In the genomic region with DNA sequence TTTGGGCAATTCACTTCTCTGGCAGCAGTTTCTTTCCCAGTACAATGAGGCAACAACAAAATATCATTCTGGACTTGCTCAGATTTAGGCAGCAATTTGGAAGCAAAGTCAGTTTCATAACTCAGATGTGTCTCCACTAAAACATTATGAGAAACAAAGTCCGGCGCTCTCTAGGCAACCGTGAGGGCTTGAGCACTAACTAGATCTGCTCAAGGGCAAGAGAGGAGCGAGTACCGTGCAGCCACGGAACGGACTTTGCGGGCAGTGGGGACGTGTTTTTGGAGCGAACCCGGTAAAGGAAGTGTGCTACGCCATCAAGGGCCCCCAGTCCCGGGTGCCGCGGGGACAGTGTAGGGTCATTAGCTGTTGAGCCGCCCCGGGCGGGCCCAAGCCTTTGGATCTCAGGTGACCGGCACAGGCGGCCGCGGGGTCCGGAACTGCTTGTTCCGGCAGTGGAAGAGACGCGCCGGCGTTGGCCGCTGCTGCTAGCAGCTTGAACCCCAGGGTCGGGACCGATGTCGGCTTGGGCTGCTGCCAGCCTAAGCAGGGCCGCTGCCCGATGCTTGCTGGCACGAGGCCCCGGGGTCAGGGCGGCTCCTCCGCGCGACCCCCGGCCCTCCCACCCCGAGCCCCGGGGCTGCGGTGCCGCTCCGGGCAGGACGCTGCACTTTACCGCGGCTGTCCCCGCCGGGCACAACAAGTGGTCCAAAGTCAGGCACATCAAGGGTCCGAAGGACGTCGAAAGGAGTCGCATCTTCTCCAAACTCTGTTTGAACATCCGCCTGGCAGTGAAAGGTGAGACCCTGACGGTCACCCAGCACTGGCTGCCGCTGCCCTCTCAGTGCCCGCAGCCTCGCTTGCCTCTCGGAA, we compare ENCODE assay signal across 8 cellular contexts. TPM values are rescaled to one million over a fixed set of nuclear protein-coding genes. Genes with fewer than 3 reads are reported as not detected.
A peak's percentile ranks its signal among the peaks of the same experiment; 100 is the strongest.
DNase-seq lines count a peak whose midpoint lies in the region; ATAC-seq, FAIRE-seq and TF ChIP-seq lines count a peak whose summit lies in the region.

A gene (plus strand): TSS at position 327 of the 870 bp plus-strand sequence. CDS start 189 bp downstream, at position 516.

- intact Hi-C loops in pancreas (cut with DNase I) (no loop called here), thyroid gland (cut with DNase I) (no loop called here)

- TF ChIP-seq POLR2A in thyroid gland (IDR thresholded peaks at IDR 0.05): peak in 1 of 2 donors; percentile 54

- H3K27me3 ChIP-seq in cardiac muscle cell: no peaks in the 10 kb centered on the region
- no peaks in the 10 kb centered on the region for H3K27me3 ChIP-seq in pancreas
- no peaks in the 10 kb centered on the region for H3K27me3 ChIP-seq in thyroid gland

- H3K27ac ChIP-seq in cardiac muscle cell (peak within 1 kb of the TSS; percentile 85), pancreas (peak within 1 kb of the TSS; percentile 61 to 74 (median 68)), thyroid gland (peak within 1 kb of the TSS; percentile 19 to 86 (median 77))

- ATAC-seq in HG02642 (IDR thresholded peaks at IDR 0.05; ENCODE audit: poor library complexity, unreplicated experiment) (peak; percentile 95), pancreas (peak; percentile 98 to 99 (median 99))
- peak; percentile 89 for ATAC-seq in activated naive CD8-positive, alpha-beta T cell treated with anti-CD3 and anti-CD28 coated beads, Interleukin-2, amount 10 ng/mL, durations not matched to agents 7 days and 5 days (ENCODE audit: low read depth)

- no peak for FAIRE-seq in pancreas (lab: Jason Lieb, UNC)

- peaks cover 4% of the 10 kb centered on the region for H3K36me3 Mint-ChIP-seq in activated naive CD8-positive, alpha-beta T cell treated with anti-CD3 and anti-CD28 coated beads, Interleukin-2, amount 10 ng/mL, durations not matched to agents 7 days and 5 days

- no peak for TF ChIP-seq CTCF in GM12864 (IDR thresholded peaks at IDR 0.05; ENCODE audit: low read depth, low read length, missing control alignments)
- TF ChIP-seq CTCF in cardiac muscle cell (IDR thresholded peaks at IDR 0.05; ENCODE audit: low read depth, low read length): no peak
- TF ChIP-seq CTCF in pancreas (IDR thresholded peaks at IDR 0.05): no peak
- peak in 1 of 6 experiments; percentile 12 for TF ChIP-seq CTCF in thyroid gland (IDR thresholded peaks at IDR 0.05)

- H3K4me1 Mint-ChIP-seq in activated naive CD8-positive, alpha-beta T cell treated with anti-CD3 and anti-CD28 coated beads, Interleukin-2, amount 10 ng/mL, durations not matched to agents 7 days and 5 days: peaks cover 26% of the 10 kb centered on the region

- H3K4me1 ChIP-seq in cardiac muscle cell (ENCODE audit: low read depth): peaks cover 12% of the 10 kb centered on the region
- H3K4me1 ChIP-seq in pancreas: peaks cover 0 to 14% (median 13%) of the 10 kb centered on the region in 3 donors
- peaks cover 11% of the 10 kb centered on the region in 2 donors for H3K4me1 ChIP-seq in thyroid gland

- H3K27ac Mint-ChIP-seq in activated naive CD8-positive, alpha-beta T cell treated with anti-CD3 and anti-CD28 coated beads, Interleukin-2, amount 10 ng/mL, durations not matched to agents 7 days and 5 days: peak within 1 kb of the TSS; percentile 96

- peak within 1 kb of the TSS; percentile 98 for H3K4me3 Mint-ChIP-seq in activated naive CD8-positive, alpha-beta T cell treated with anti-CD3 and anti-CD28 coated beads, Interleukin-2, amount 10 ng/mL, durations not matched to agents 7 days and 5 days

- no peaks in the 10 kb centered on the region for H3K27me3 Mint-ChIP-seq in activated naive CD8-positive, alpha-beta T cell treated with anti-CD3 and anti-CD28 coated beads, Interleukin-2, amount 10 ng/mL, durations not matched to agents 7 days and 5 days

- 1% methylated on average over 55 to 61 of the region's 61 CpGs for WGBS in pancreas, 2 donors
- WGBS in thyroid gland, 2 donors: 2% methylated on average over 19 to 37 of the region's 61 CpGs

- H3K36me3 ChIP-seq in cardiac muscle cell (peaks cover 14% of the 10 kb centered on the region), pancreas (peaks cover 0 to 15% (median 10%) of the 10 kb centered on the region in 3 donors), thyroid gland (peaks cover under 1 to 14% of the 10 kb centered on the region in 2 donors)

- peak; percentile 67 for DNase-seq in GM12864 (ENCODE audit: low read depth)
- DNase-seq in NCI-H1417 (lab: John Stamatoyannopoulos, UW): peak; percentile 82 to 87 (median 85)
- peak; percentile 30 to 76 for DNase-seq in SW 1271 (lab: John Stamatoyannopoulos, UW)
- DNase-seq in activated naive CD8-positive, alpha-beta T cell treated with anti-CD3 and anti-CD28 coated beads, Interleukin-2, amount 10 ng/mL, durations not matched to agents 7 days and 5 days: peak; percentile 86
- DNase-seq in cardiac muscle cell (ENCODE audit: low read depth in 1 of 2, low spot score in 1 of 2): peak; percentile 88 to 90
- peak; percentile 76 to 94 (median 83) for DNase-seq in pancreas
- peak; percentile 77 to 79 for DNase-seq in thyroid gland

- POLR2A ChIA-PET in activated naive CD8-positive, alpha-beta T cell treated with anti-CD3 and anti-CD28 coated beads, Interleukin-2, amount 10 ng/mL, durations not matched to agents 7 days and 5 days (lab: Charles Lee): interaction anchor here (0.5 to 2.2 kb wide), 8 partner anchors 10 to 1162 kb away, joined by 3 to 15 read pairs (median 4); a partner anchor contains a TSS

- H3K9me3 Mint-ChIP-seq in activated naive CD8-positive, alpha-beta T cell treated with anti-CD3 and anti-CD28 coated beads, Interleukin-2, amount 10 ng/mL, durations not matched to agents 7 days and 5 days: no peaks in the 10 kb centered on the region

- H3K9me3 ChIP-seq in cardiac muscle cell (ENCODE audit: low read depth) (no peaks in the 10 kb centered on the region), pancreas (no peaks in the 10 kb centered on the region), thyroid gland (no peaks in the 10 kb centered on the region)

- H3K4me3 ChIP-seq in GM12864 (ENCODE audit: low read depth, low read length) (peak within 1 kb of the TSS; percentile 97), cardiac muscle cell (peak within 1 kb of the TSS; percentile 77), pancreas (peak within 1 kb of the TSS; percentile 96 to 100 (median 99)), thyroid gland (replicated peaks in 1 of 3) (peak within 1 kb of the TSS; percentile 67 to 86 (median 74))

RNA-seq across cellular contexts. Expression of the gene that starts here (rescaled TPM):
- total RNA-seq in activated naive CD8-positive, alpha-beta T cell treated with anti-CD3 and anti-CD28 coated beads, Interleukin-2, amount 10 ng/mL, durations not matched to agents 7 days and 5 days: 10 to 100 TPM; 19.3 to 24.8 TPM
- total RNA-seq in cardiac muscle cell: 25.6 and 34.1 TPM in 2 replicates
- polyA plus RNA-seq in cardiac muscle cell: 41.3 and 54.9 TPM in 2 replicates
- total RNA-seq in pancreas: 10 to 100 TPM in 1 of 6 donors, 1 to 10 TPM in 5; 5.6 to 10.5 (median 7.6) TPM
- 10 to 100 TPM in 1 of 2 donors, 1 to 10 TPM in 1; 9.5 to 11.6 TPM for polyA plus RNA-seq in pancreas
- total RNA-seq in thyroid gland: 10 to 100 TPM; 15.3 to 17.1 (median 16.0) TPM

Comparison
In these comparisons a context has a peak if more than half of its experiments do, and no peak if none do; other contexts are left out.
1. Peak in every context shown above with its lines: DNase-seq, ATAC-seq, H3K4me3 ChIP-seq and H3K27ac ChIP-seq.